Comparison of ENCODE assay signal across 8 cellular contexts in the genomic region with DNA sequence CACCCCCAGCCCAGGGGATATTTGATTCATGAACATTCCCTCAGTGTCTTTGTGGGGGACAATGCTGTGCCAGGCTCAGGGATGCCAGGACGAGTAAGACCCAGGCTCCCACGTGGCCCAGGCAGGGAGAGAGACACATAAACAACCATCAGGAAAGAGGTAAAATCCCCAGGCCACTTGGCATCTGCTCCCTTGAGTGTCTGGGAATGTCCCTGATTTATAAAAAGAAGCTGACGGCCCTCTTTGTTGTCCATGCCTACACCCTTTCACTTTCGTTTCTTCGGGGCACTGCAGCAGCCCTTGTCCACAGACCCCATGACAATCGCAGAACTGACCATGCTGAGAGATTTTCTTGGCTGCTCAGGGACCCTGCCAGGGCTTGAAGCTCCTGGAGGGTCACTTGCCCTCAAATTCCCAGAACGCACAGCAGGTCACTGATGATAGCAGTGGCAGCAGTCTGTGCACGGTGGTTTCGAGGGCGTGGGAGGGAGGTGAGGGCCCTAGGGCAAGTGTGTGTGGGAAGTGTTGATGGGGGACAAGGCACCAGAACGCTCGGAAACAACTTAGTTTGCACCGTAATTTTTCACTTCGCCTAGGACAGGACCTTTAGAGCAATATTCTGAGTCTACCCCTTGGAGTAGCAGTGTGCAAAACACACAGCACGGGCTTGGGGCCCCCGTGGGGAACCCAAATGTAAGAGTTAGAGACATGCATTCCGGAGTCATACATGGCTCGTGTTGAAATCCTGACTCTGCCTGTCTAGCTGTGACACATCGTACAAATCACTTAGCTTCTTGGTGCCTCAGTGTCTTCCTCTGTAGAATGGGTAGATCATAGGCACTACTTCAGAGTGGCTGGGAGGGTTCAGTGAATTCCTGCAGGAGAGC.
DNase-seq lines count a peak whose midpoint lies in the region; ATAC-seq and TF ChIP-seq lines count a peak whose summit lies in the region.

No MANE protein-coding gene starts in this region.

- peak; percentile 13 for DNase-seq in SW480 (ENCODE audit: low spot score)
- DNase-seq in effector memory CD4-positive, alpha-beta T cell: peak in 2 of 3 donors; percentile 25 to 46
- DNase-seq in NCI-H82 treated with DMSO at 0.1 percent for 48 hours (lab: John Stamatoyannopoulos, UW; ENCODE audit: unreplicated experiment): no peak
- DNase-seq in inferior parietal cortex (ENCODE audit: extremely low spot score): no peak

- peak overlapping the region; percentile 49 for H3K4me3 ChIP-seq in effector memory CD4-positive, alpha-beta T cell (ENCODE audit: insufficient read depth, low read depth, low read length, poor library complexity, severe bottlenecking)

- TF ChIP-seq POLR2A in GM18505 (IDR thresholded peaks at IDR 0.05; ENCODE audit: borderline replicate concordance, extremely low read depth, insufficient read depth, insufficient read length): peak; percentile 18

- peaks cover 4% of the 10 kb centered on the region for H3K9me3 Mint-ChIP-seq in nephron

- TF ChIP-seq CTCF in nephron (IDR thresholded peaks at IDR 0.05; ENCODE audit: unreplicated experiment in 3 of 3): no peak

- ATAC-seq in GM18505 (IDR thresholded peaks at IDR 0.05; ENCODE audit: unreplicated experiment) (peak; percentile 34), HG02571 (IDR thresholded peaks at IDR 0.05; ENCODE audit: unreplicated experiment) (peak; percentile 44), HG03457 (IDR thresholded peaks at IDR 0.05; ENCODE audit: unreplicated experiment) (no peak)

- H3K27me3 ChIP-seq in effector memory CD4-positive, alpha-beta T cell (replicated peaks; ENCODE audit: control insufficient read depth, insufficient read depth, low read length, poor library complexity, severe bottlenecking): no peaks in the 10 kb centered on the region

- H3K36me3 ChIP-seq in effector memory CD4-positive, alpha-beta T cell (ENCODE audit: control insufficient read depth, insufficient read depth, low read length): no peaks in the 10 kb centered on the region

- no peaks in the 10 kb centered on the region for H3K36me3 Mint-ChIP-seq in nephron (ENCODE audit: low read depth)

- H3K27ac ChIP-seq in effector memory CD4-positive, alpha-beta T cell (ENCODE audit: insufficient read depth, low read length, poor library complexity, severe bottlenecking): peak overlapping the region; percentile 75

- peaks cover 56% of the 10 kb centered on the region for H3K4me1 Mint-ChIP-seq in nephron

- H3K27me3 Mint-ChIP-seq in nephron (ENCODE audit: low read depth): peaks cover 28% of the 10 kb centered on the region

- peaks cover 44% of the 10 kb centered on the region for H3K4me1 ChIP-seq in effector memory CD4-positive, alpha-beta T cell (ENCODE audit: control insufficient read depth, insufficient read depth, low read length, poor library complexity, severe bottlenecking)

- peak overlapping the region in 2 of 3 experiments; percentile 49 to 69 for H3K27ac Mint-ChIP-seq in nephron

- peak overlapping the region in 2 of 3 experiments; percentile 5 to 46 for H3K4me3 Mint-ChIP-seq in nephron

- H3K9me3 ChIP-seq in effector memory CD4-positive, alpha-beta T cell (ENCODE audit: control insufficient read depth, low read length): no peaks in the 10 kb centered on the region

Comparison
In these comparisons a context has a peak if more than half of its experiments do, and no peak if none do; other contexts are left out.
1. DNase-seq: peak in SW480 (single experiment) and effector memory CD4-positive, alpha-beta T cell (2 of 3); none in NCI-H82 treated with DMSO at 0.1 percent for 48 hours (single experiment) and inferior parietal cortex (single experiment).